Comparison of ENCODE assay signal across 1 cellular context in genomic region chr11:57314221-57314973, GRCh38.
TF ChIP-seq lines count a peak whose summit lies in the region.

No MANE protein-coding gene starts in this region.

TF ChIP-seq in GM23338, 12 proteins besides CTCF, POLR2A, EP300 and RAD21:
- TF ChIP-seq ZNF114 (CRISPR knock-in tag; IDR thresholded peaks at IDR 0.05) (no peak), EZH2phosphoT487 (IDR thresholded peaks at IDR 0.05; ENCODE audit: unreplicated experiment) (no peak), EZH2 (IDR thresholded peaks at IDR 0.05; ENCODE audit: low read depth, unreplicated experiment) (no peak), STAT1 (IDR thresholded peaks at IDR 0.05; ENCODE audit: unreplicated experiment) (no peak), POLR2AphosphoS5 (IDR thresholded peaks at IDR 0.05; ENCODE audit: low read depth) (no peak), ZNF331 (CRISPR knock-in tag; IDR thresholded peaks at IDR 0.05; ENCODE audit: low read depth) (no peak), REST (IDR thresholded peaks at IDR 0.05; ENCODE audit: unreplicated experiment) (no peak), ETS1 (IDR thresholded peaks at IDR 0.05) (no peak), JUNB (IDR thresholded peaks at IDR 0.05; ENCODE audit: unreplicated experiment) (no peak), NANOG (IDR thresholded peaks at IDR 0.05; ENCODE audit: borderline replicate concordance) (no peak)
TF ChIP-seq in GM23338: peak in this region for 0.
